In genomic region chr17:67376892-67377726, GRCh38 we compare ENCODE assay signal across 8 cellular contexts. TPM values are rescaled to one million over a fixed set of nuclear protein-coding genes. Genes with fewer than 3 reads are reported as not detected.
DNase-seq lines count a peak whose midpoint lies in the region; ATAC-seq and TF ChIP-seq lines count a peak whose summit lies in the region.

PITPNC1 (plus strand) TSS chr17:67377281.

- DNase-seq in AG10803 (ENCODE audit: low read depth) (peak; percentile 91), NCI-H526 (lab: John Stamatoyannopoulos, UW) (peak; percentile 60 to 94), left colon (peak; percentile 81 to 89)
- DNase-seq in activated CD4-positive, alpha-beta T cell treated with anti-CD3 and anti-CD28 coated beads for 48 hours: peak; percentile 91
- peak; percentile 87 for DNase-seq in stimulated activated CD4-positive, alpha-beta T cell treated with anti-CD3 and anti-CD28 coated beads, Interleukin-1b, Interleukin-23, amount 100 ng/mL, for 48 hours

- peak within 1 kb of the TSS; percentile 81 for H3K4me3 ChIP-seq in AG10803 (ENCODE audit: low read length)

- intact Hi-C loops in left colon (cut with DNase I, micrococcal nuclease): loop anchor here (5.0 to 10.0 kb wide), 4 partner anchors 95 to 310 kb away; no protein-coding TSS in a partner anchor

- TF ChIP-seq CTCF in AG10803 (conservative IDR thresholded peaks at IDR 0.05; ENCODE audit: low read length): no peak

- ATAC-seq in GM19025 (IDR thresholded peaks at IDR 0.05; ENCODE audit: low read depth, unreplicated experiment) (peak; percentile 73), HG03342 (IDR thresholded peaks at IDR 0.05; ENCODE audit: unreplicated experiment) (peak; percentile 73), left colon (peak; percentile 74)

- peak within 1 kb of the TSS; percentile 92 for H3K27ac ChIP-seq in cingulate gyrus (ENCODE audit: low read depth, low read length)

RNA-seq across cellular contexts. Expression of gene PITPNC1, which starts in this region (rescaled TPM):
- 10 to 100 TPM; 13.7 to 15.6 TPM for total RNA-seq in left colon

Comparison
In these comparisons a context has a peak if more than half of its experiments do, and no peak if none do; other contexts are left out.
1. Peak in every context shown above with its lines: DNase-seq, ATAC-seq, H3K4me3 ChIP-seq and H3K27ac ChIP-seq.